1 cellular context compared by ENCODE assay signal in genomic region chr3:102443021-102443420, GRCh38.
TF ChIP-seq lines count a peak whose summit lies in the region.

No MANE protein-coding gene starts in this region.

TF ChIP-seq in IMR-90, 13 proteins besides CTCF, POLR2A, EP300 and RAD21 (continued from another document):
- TF ChIP-seq ELK1 (IDR thresholded peaks at IDR 0.05; ENCODE audit: borderline replicate concordance, low read depth, low read length), result no peak
TF ChIP-seq in IMR-90: peak in this region for 0.
